Comparison of ENCODE assay signal across 8 cellular contexts in genomic region chr20:32820000-32820697, GRCh38. TPM values are rescaled to one million over a fixed set of nuclear protein-coding genes. Genes with fewer than 3 reads are reported as not detected.
DNase-seq lines count a peak whose midpoint lies in the region; ATAC-seq and TF ChIP-seq lines count a peak whose summit lies in the region.

No MANE protein-coding gene starts in this region.

- H3K27ac Mint-ChIP-seq in IgD-negative memory B cell, result peak overlapping the region; percentile 96 to 99 (median 98)

- peak overlapping the region; percentile 92 to 99 (median 96) for H3K4me3 Mint-ChIP-seq in IgD-negative memory B cell

- H3K9ac ChIP-seq in skeletal muscle tissue (ENCODE audit: low read depth in 1 of 3, low read length in 3 of 3), result peak overlapping the region; percentile 86 to 93 (median 89)

- H3K36me3 Mint-ChIP-seq in IgD-negative memory B cell, result no peaks in the 10 kb centered on the region

- H3K9me3 ChIP-seq in iPS DF 6.9 (ENCODE audit: control insufficient read depth, insufficient read depth, low read length) (no peaks in the 10 kb centered on the region), skeletal muscle tissue (ENCODE audit: control insufficient read depth in 3 of 3, low read length in 3 of 3) (no peaks in the 10 kb centered on the region)

- WGBS in adipose tissue, 3 donors, result 0 to 2% (median 1%) methylated on average over 34 to 55 of the region's 56 CpGs
- no CpG with 5 or more reads among the region's 56 CpGs for WGBS in iPS DF 6.9 (ENCODE audit: insufficient coverage, insufficient read length)

- H3K4me3 ChIP-seq in GM06990 (replicated peaks; ENCODE audit: low read depth, low read length) (peak overlapping the region; percentile 73), iPS DF 6.9 (ENCODE audit: low read length) (peak overlapping the region; percentile 79; the same call in 1 of the 2 replicates), skeletal muscle tissue (ENCODE audit: low read length in 3 of 3) (peak overlapping the region; percentile 89 to 96 (median 91))

- H3K4me1 ChIP-seq in iPS DF 6.9 (ENCODE audit: control insufficient read depth, insufficient read depth, low read length), result no peaks in the 10 kb centered on the region
- peaks cover 23 to 42% (median 29%) of the 10 kb centered on the region in 3 donors for H3K4me1 ChIP-seq in skeletal muscle tissue (ENCODE audit: control insufficient read depth in 3 of 3, insufficient read depth in 3 of 3, low read length in 3 of 3)

- no peak for TF ChIP-seq CTCF in GM06990 (IDR thresholded peaks at IDR 0.05; ENCODE audit: insufficient read depth, low read length, poor library complexity, severe bottlenecking)

- peaks cover 35 to 38% (median 35%) of the 10 kb centered on the region in 3 donors for H3K4me1 Mint-ChIP-seq in IgD-negative memory B cell

- no peaks in the 10 kb centered on the region for H3K9me3 Mint-ChIP-seq in IgD-negative memory B cell

- peak; percentile 51 for ATAC-seq in GM21529 (IDR thresholded peaks at IDR 0.05; ENCODE audit: unreplicated experiment)

- no peaks in the 10 kb centered on the region; the same call in 1 of the 2 replicates for H3K36me3 ChIP-seq in GM06990 (ENCODE audit: control insufficient read depth, insufficient read depth, low read length)
- no peaks in the 10 kb centered on the region for H3K36me3 ChIP-seq in iPS DF 6.9 (ENCODE audit: control insufficient read depth, insufficient read depth, low read length)
- no peaks in the 10 kb centered on the region for H3K36me3 ChIP-seq in skeletal muscle tissue (ENCODE audit: control insufficient read depth in 3 of 3, insufficient read depth in 3 of 3, low read length in 3 of 3)

- no peaks in the 10 kb centered on the region for H3K27me3 Mint-ChIP-seq in IgD-negative memory B cell

- H3K27me3 ChIP-seq in GM06990 (replicated peaks; ENCODE audit: control insufficient read depth, insufficient read depth, low read length), result no peaks in the 10 kb centered on the region
- H3K27me3 ChIP-seq in iPS DF 6.9 (ENCODE audit: control insufficient read depth, insufficient read depth, low read length), result no peaks in the 10 kb centered on the region
- no peaks in the 10 kb centered on the region for H3K27me3 ChIP-seq in skeletal muscle tissue (ENCODE audit: control insufficient read depth in 3 of 3, insufficient read depth in 3 of 3, low read length in 3 of 3)

- DNase-seq in GM06990 (ENCODE audit: extremely low read depth, insufficient read length), result peak; percentile 87
- DNase-seq in SK-N-DZ (ENCODE audit: low spot score), result peak; percentile 77
- DNase-seq in iPS DF 6.9 (ENCODE audit: low read depth, low spot score), result no peak
- no peak for DNase-seq in EL

- peak overlapping the region; percentile 61 for H3K27ac ChIP-seq in adipose tissue (ENCODE audit: low read depth, low read length)
- no peak overlapping the region for H3K27ac ChIP-seq in iPS DF 6.9 (ENCODE audit: low read length)
- H3K27ac ChIP-seq in skeletal muscle tissue (ENCODE audit: low read depth, low read length), result peak overlapping the region; percentile 94

RNA-seq across cellular contexts. Expression of gene MAPRE1, which starts 0.4 kb away (rescaled TPM):
- 65.3 TPM for polyA plus RNA-seq in IgD-negative memory B cell
- 233 and 240 TPM in 2 replicates for polyA plus RNA-seq in SK-N-DZ (2014; cell fraction: cytosol; rRNA removed)
- polyA plus RNA-seq in SK-N-DZ (2014; cell fraction: nucleus; rRNA removed), result 102 and 115 TPM in 2 replicates
- polyA plus RNA-seq in adipose tissue, result 10 to 100 TPM; 18.0 to 78.4 (median 62.2) TPM
- total RNA-seq in skeletal muscle tissue, result 74.6 TPM

RNA-seq across cellular contexts. Expression of gene EFCAB8, which starts 38.6 kb away (rescaled TPM):
- polyA plus RNA-seq in IgD-negative memory B cell, result not detected
- polyA plus RNA-seq in SK-N-DZ (2014; cell fraction: cytosol; rRNA removed), result not detected in 2 replicates
- 0.29 TPM in 1 of 2 replicates, not detected in the other for polyA plus RNA-seq in SK-N-DZ (2014; cell fraction: nucleus; rRNA removed)
- under 1 TPM in 2 of 3 donors, not detected in 1; 0.02 to 0.09 TPM for polyA plus RNA-seq in adipose tissue
- not detected for total RNA-seq in skeletal muscle tissue

RNA-seq across cellular contexts. Expression of gene DNMT3B, which starts 58.0 kb away (rescaled TPM):
- polyA plus RNA-seq in IgD-negative memory B cell (not detected), adipose tissue (1 to 10 TPM in 1 of 3 donors, under 1 TPM in 2; 0.42 to 1.8 (median 0.56) TPM)
- polyA plus RNA-seq in SK-N-DZ (2014; cell fraction: cytosol; rRNA removed), result 19.6 and 22.9 TPM in 2 replicates
- 25.6 and 33.1 TPM in 2 replicates for polyA plus RNA-seq in SK-N-DZ (2014; cell fraction: nucleus; rRNA removed)
- total RNA-seq in skeletal muscle tissue, result 2.1 TPM

Comparison
In these comparisons a context has a peak if more than half of its experiments do, and no peak if none do; other contexts are left out.
1. DNase-seq: peak in GM06990 (single experiment) and SK-N-DZ (single experiment); none in iPS DF 6.9 (single experiment) and EL (single experiment).
2. Peak in every context shown above with its lines, with median percentiles within 50 percentile points of each other: H3K4me3 ChIP-seq.